26 cellular contexts compared by ENCODE assay signal in genomic region chr3:174146008-174146407, GRCh38.
"Had no signal": no experiment of that assay in that cellular context is flagged by ENCODE, and none has a peak within 500 bp of the region (broad histone marks: within the 10 kb centered on the region; RNA-seq: fewer than 3 reads in every experiment).

No MANE protein-coding gene starts in this region.

- ATAC-seq: stimulated activated effector memory CD8-positive, alpha-beta T cell treated with anti-CD3 and anti-CD28 coated beads, Interleukin-12 subunit alpha, Interleukin-12 subunit beta, amount 100 ng/mL, for 72 hours; stimulated activated memory B cell treated with anti-CD40 and anti-IgM and Interleukin-4, amounts not matched to agents 10 μg/mL and 1 μg/mL and 100 μg/mL, for 72 hours; stimulated activated naive B cell treated with anti-CD40 and anti-IgM and Interleukin-4, amounts not matched to agents 10 μg/mL and 1 μg/mL and 100 μg/mL, for 72 hours; stimulated activated naive CD8-positive, alpha-beta T cell treated with anti-CD3 and anti-CD28 coated beads, Interleukin-15, amount 100 ng/mL, for 72 hours; stimulated activated naive CD8-positive, alpha-beta T cell treated with anti-CD3 and anti-CD28 coated beads, Interleukin-15, Interleukin-2, amounts not matched to agents 100 U/mL and 50 U/mL, for 24 hours; upper lobe of right lung had no signal

- H3K36me3 ChIP-seq: stomach, suprapubic skin, thoracic aorta, thyroid gland, tibial artery, tibial nerve, transverse colon, upper lobe of left lung, upper lobe of right lung, uterus, vagina had no signal

- H3K4me1 ChIP-seq: stomach, suprapubic skin, testis, thyroid gland, tibial artery, tibial nerve, transverse colon, upper lobe of left lung, upper lobe of right lung, uterus, vagina had no signal

- H3K9me3 ChIP-seq: suprapubic skin, testis, thoracic aorta, thyroid gland, tibial artery, tibial nerve, transverse colon, upper lobe of right lung, uterus, vagina had no signal

- H3K27me3 ChIP-seq: stomach, suprapubic skin, testis, thyroid gland, tibial artery, tibial nerve, transverse colon, upper lobe of left lung, upper lobe of right lung, uterus, vagina had no signal

- H3K4me3 ChIP-seq: stomach, suprapubic skin, thoracic aorta, thyroid gland, tibial artery, tibial nerve, transverse colon, upper lobe of left lung, upper lobe of right lung, uterus, vagina had no signal

- DNase-seq: stimulated activated CD4-positive, alpha-beta T cell treated with anti-CD3 and anti-CD28 coated beads, Interleukin-2, amount 100 ng/mL, for 48 hours; stimulated activated CD4-positive, alpha-beta T cell treated with anti-CD3 and anti-CD28 coated beads, Interleukin-4, amount 100 ng/mL, for 1 hour; stimulated activated CD4-positive, alpha-beta T cell treated with anti-CD3 and anti-CD28 coated beads, Interleukin-4, amount 100 ng/mL, for 24 hours; stimulated activated CD4-positive, alpha-beta T cell treated with anti-CD3 and anti-CD28 coated beads, Interleukin-4, amount 100 ng/mL, for 4 hours; stimulated activated CD8-positive, alpha-beta memory T cell treated with anti-CD3 and anti-CD28 coated beads, Interleukin-4, amount 100 ng/mL, for 48 hours; stimulated activated naive B cell treated with anti-CD40 and anti-IgM and Interleukin-4, amounts not matched to agents 10 μg/mL and 1 μg/mL and 100 μg/mL, for 72 hours; stimulated activated naive CD4-positive, alpha-beta T cell; stimulated activated naive CD4-positive, alpha-beta T cell treated with Interleukin-2 at 50 U/mL for 16 hours; stimulated activated naive CD8-positive, alpha-beta T cell treated with anti-CD3 and anti-CD28 coated beads, Interleukin-15, amount 100 ng/mL, for 72 hours; stimulated activated naive CD8-positive, alpha-beta T cell treated with anti-CD3 and anti-CD28 coated beads, Interleukin-15, Interleukin-2, amounts not matched to agents 100 U/mL and 50 U/mL, for 24 hours; stomach; substantia nigra; testis; thyroid gland; tibial artery; transverse colon; trophoblast cell; upper lobe of right lung; uterus had no signal

- H3K27ac ChIP-seq: stomach, suprapubic skin, testis, thoracic aorta, thyroid gland, tibial artery, tibial nerve, transverse colon, upper lobe of left lung, upper lobe of right lung, uterus, vagina had no signal
